Comparison of ENCODE assay signal across 22 cellular contexts in genomic region chr20:58700823-58701222, GRCh38. TPM values are rescaled to one million over a fixed set of nuclear protein-coding genes. Genes with fewer than 3 reads are reported as not detected.
DNase-seq lines count a peak whose midpoint lies in the region; ATAC-seq and TF ChIP-seq lines count a peak whose summit lies in the region.
"Had no signal": no experiment of that assay in that cellular context is flagged by ENCODE, and none has a peak within 500 bp of the region (broad histone marks: within the 10 kb centered on the region; RNA-seq: fewer than 3 reads in every experiment).

No MANE protein-coding gene starts in this region.

- H3K4me3 ChIP-seq in left ventricle myocardium inferior: no peak overlapping the region
- no peak overlapping the region for H3K4me3 ChIP-seq in upper lobe of right lung
- H3K4me3 ChIP-seq in ascending aorta: no peak overlapping the region
- no peak overlapping the region for H3K4me3 ChIP-seq in Caco-2 (ENCODE audit: low read depth, low read length)
- H3K4me3 ChIP-seq: colonic mucosa had no signal

- H3K4me1 ChIP-seq in left ventricle myocardium inferior (no peaks in the 10 kb centered on the region), upper lobe of right lung (no peaks in the 10 kb centered on the region), ascending aorta (no peaks in the 10 kb centered on the region), Caco-2 (no peaks in the 10 kb centered on the region)
- H3K4me1 ChIP-seq: colonic mucosa had no signal

- H3K9me3 ChIP-seq in left ventricle myocardium inferior (replicated peaks) (no peaks in the 10 kb centered on the region), upper lobe of right lung (no peaks in the 10 kb centered on the region), ascending aorta (no peaks in the 10 kb centered on the region), Caco-2 (no peaks in the 10 kb centered on the region)
- H3K9me3 ChIP-seq: BE2C, colonic mucosa, SK-N-SH had no signal

- H3K27me3 ChIP-seq in left ventricle myocardium inferior (ENCODE audit: low read depth) (no peaks in the 10 kb centered on the region), upper lobe of right lung (no peaks in the 10 kb centered on the region), ascending aorta (no peaks in the 10 kb centered on the region), Caco-2 (replicated peaks; ENCODE audit: control insufficient read depth, insufficient read depth, low read length) (no peaks in the 10 kb centered on the region)
- H3K27me3 ChIP-seq: BE2C, colonic mucosa had no signal

- no peaks in the 10 kb centered on the region for H3K4me1 Mint-ChIP-seq in chondrocyte (ENCODE audit: low read depth)
- H3K4me1 Mint-ChIP-seq in natural killer cell: peaks cover 16 to 19% of the 10 kb centered on the region in 2 donors
- H3K4me1 Mint-ChIP-seq in Caco-2 (ENCODE audit: low read depth, unreplicated experiment): no peaks in the 10 kb centered on the region

- CTCF ChIA-PET in Caco-2 (lab: Charles Lee): no interaction called here

- H3K36me3 ChIP-seq in left ventricle myocardium inferior (peaks cover 88% of the 10 kb centered on the region), upper lobe of right lung (peaks cover 71% of the 10 kb centered on the region), ascending aorta (peaks cover 47 to 61% of the 10 kb centered on the region in 2 donors), Caco-2 (ENCODE audit: control insufficient read depth, insufficient read depth, low read length) (0 out of 2 replicates have a peak, but pooled peaks cover 1% of the 10 kb centered on the region)
- H3K36me3 ChIP-seq: colonic mucosa had no signal

- no peaks in the 10 kb centered on the region for H3K27me3 Mint-ChIP-seq in chondrocyte (ENCODE audit: low read depth)
- H3K27me3 Mint-ChIP-seq in natural killer cell (ENCODE audit: low read depth in 2 of 2): no peaks in the 10 kb centered on the region
- no peaks in the 10 kb centered on the region for H3K27me3 Mint-ChIP-seq in Caco-2 (ENCODE audit: insufficient read depth, unreplicated experiment)
- H3K27me3 Mint-ChIP-seq: IgD-negative memory B cell had no signal

- intact Hi-C loops in left ventricle myocardium inferior (cut with micrococcal nuclease): no loop called here
- intact Hi-C loops in left ventricle myocardium superior (cut with micrococcal nuclease): no loop called here
- intact Hi-C loops in natural killer cell (cut with micrococcal nuclease): no loop called here
- intact Hi-C loops in upper lobe of right lung (cut with DNase I): no loop called here
- intact Hi-C loops in ascending aorta (cut with DNase I): no loop called here
- intact Hi-C loops in Caco-2 (cut with micrococcal nuclease; ENCODE audit: unreplicated experiment): no loop called here

- no peak for TF ChIP-seq CTCF in left ventricle myocardium inferior (IDR thresholded peaks at IDR 0.05; ENCODE audit: borderline replicate concordance)
- TF ChIP-seq CTCF in chondrocyte (IDR thresholded peaks at IDR 0.05): no peak
- no peak for TF ChIP-seq CTCF in natural killer cell (IDR thresholded peaks at IDR 0.05)
- no peak for TF ChIP-seq CTCF in upper lobe of right lung (IDR thresholded peaks at IDR 0.05)
- TF ChIP-seq CTCF in ascending aorta (IDR thresholded peaks at IDR 0.05): no peak
- TF ChIP-seq CTCF in Caco-2 (IDR thresholded peaks at IDR 0.05; ENCODE audit: insufficient read depth in 1 of 2, low read depth in 1 of 2, low read length in 1 of 2, severe bottlenecking in 1 of 2, unreplicated experiment in 1 of 2): no peak

- DNase-seq in left ventricle myocardium inferior: peak; percentile 12
- no peak for DNase-seq in left ventricle myocardium superior
- peak; percentile 60 for DNase-seq in chondrocyte (ENCODE audit: low spot score)
- DNase-seq in natural killer cell: no peak
- DNase-seq in upper lobe of right lung: peak; percentile 48
- DNase-seq in UCSD-AML1 (lab: John Stamatoyannopoulos, UW; ENCODE audit: unreplicated experiment): no peak
- DNase-seq in ascending aorta (ENCODE audit: low spot score in 2 of 2): no peak
- no peak for DNase-seq in Caco-2
- DNase-seq: ACHN; activated CD4-positive, alpha-beta T cell treated with anti-CD3 and anti-CD28 coated beads for 1 hour; activated CD8-positive, alpha-beta memory T cell treated with anti-CD3 and anti-CD28 coated beads for 24 hours; BE2C; colonic mucosa; DMS153; effector memory CD4-positive, alpha-beta T cell; NCI-H1092; NCI-H187 treated with DMSO at 0.1 percent for 48 hours; nucleus accumbens; SK-N-SH; stimulated activated CD4-positive, alpha-beta T cell treated with anti-CD3 and anti-CD28 coated beads, Interleukin-2, amount 100 ng/mL, for 48 hours had no signal

- peaks cover 36% of the 10 kb centered on the region for H3K36me3 Mint-ChIP-seq in chondrocyte (ENCODE audit: low read depth)
- no peaks in the 10 kb centered on the region for H3K36me3 Mint-ChIP-seq in natural killer cell
- H3K36me3 Mint-ChIP-seq in Caco-2 (ENCODE audit: insufficient read depth, unreplicated experiment): peaks cover 5% of the 10 kb centered on the region

- POLR2A ChIA-PET in Caco-2 (lab: Charles Lee): no interaction called here

- H3K27ac Mint-ChIP-seq in chondrocyte (ENCODE audit: unreplicated experiment) (no peak overlapping the region), natural killer cell (peak overlapping the region; percentile 70 to 84), Caco-2 (ENCODE audit: unreplicated experiment) (no peak overlapping the region)
- H3K27ac Mint-ChIP-seq: IgD-negative memory B cell; T-helper 1 cell treated with Interleukin-12 subunit alpha and Interleukin-12 subunit beta and Interleukin-4 antibody, amounts not matched to agents 30 μg/mL and 1 μg/mL, for 36 hours had no signal

- no TSS peak for BruUV-seq in Caco-2 (replicated peaks; lab: Mats Ljungman, UMichigan)

- H3K27ac ChIP-seq in left ventricle myocardium inferior (replicated peaks): no peak overlapping the region
- H3K27ac ChIP-seq in upper lobe of right lung: no peak overlapping the region
- H3K27ac ChIP-seq in ascending aorta: peak overlapping the region in 1 of 2 donors; percentile 20
- H3K27ac ChIP-seq: colonic mucosa had no signal

- ATAC-seq in left ventricle myocardium superior (no peak), natural killer cell (no peak), upper lobe of right lung (no peak)

- H3K9me3 Mint-ChIP-seq in chondrocyte (ENCODE audit: low read depth) (peaks cover 3% of the 10 kb centered on the region), natural killer cell (no peaks in the 10 kb centered on the region), Caco-2 (ENCODE audit: unreplicated experiment) (no peaks in the 10 kb centered on the region)
- H3K9me3 Mint-ChIP-seq: IgD-negative memory B cell; T-helper 1 cell treated with Interleukin-12 subunit alpha and Interleukin-12 subunit beta and Interleukin-4 antibody, amounts not matched to agents 30 μg/mL and 1 μg/mL, for 36 hours had no signal

- H3K4me3 Mint-ChIP-seq in chondrocyte (ENCODE audit: unreplicated experiment): no peak overlapping the region
- H3K4me3 Mint-ChIP-seq in natural killer cell: no peak overlapping the region
- no peak overlapping the region for H3K4me3 Mint-ChIP-seq in Caco-2 (ENCODE audit: unreplicated experiment)
- H3K4me3 Mint-ChIP-seq: T-helper 1 cell treated with Interleukin-12 subunit alpha and Interleukin-12 subunit beta and Interleukin-4 antibody, amounts not matched to agents 30 μg/mL and 1 μg/mL, for 36 hours had no signal

RNA-seq across cellular contexts. Expression of gene NPEPL1, which starts 8.2 kb away (rescaled TPM):
- total RNA-seq in left ventricle myocardium inferior (33.6 TPM), left ventricle myocardium superior (26.4 TPM), chondrocyte (10.2 to 32.8 TPM (median 31.3 TPM) in 3 replicates), natural killer cell (10 to 100 TPM; 66.0 to 83.7 (median 68.4) TPM), upper lobe of right lung (41.6 TPM), ascending aorta (68.3 TPM), Caco-2 (2022) (32.9 and 41.9 TPM in 2 replicates)

RNA-seq across cellular contexts. Expression of gene STX16, which starts 49.7 kb away (rescaled TPM):
- total RNA-seq in left ventricle myocardium inferior (28.0 TPM), left ventricle myocardium superior (24.8 TPM), chondrocyte (44.5 to 58.1 TPM (median 50.4 TPM) in 3 replicates), natural killer cell (100 to 1,000 TPM; 136 to 146 (median 143) TPM), upper lobe of right lung (57.0 TPM), ascending aorta (24.7 TPM), Caco-2 (2022) (82.2 and 97.0 TPM in 2 replicates)

Comparison
In these comparisons a context has a peak if more than half of its experiments do, and no peak if none do; other contexts are left out.
1. DNase-seq: peak in left ventricle myocardium inferior (single experiment), chondrocyte (single experiment) and upper lobe of right lung (single experiment); none in left ventricle myocardium superior (single experiment), natural killer cell (single experiment), UCSD-AML1 (single experiment), ascending aorta (0 of 2) and Caco-2 (0 of 2).
2. H3K27ac Mint-ChIP-seq: peak in natural killer cell (2 of 2); none in chondrocyte (single experiment) and Caco-2 (single experiment).